ENCODE assay signal across 8 cellular contexts in the genomic region with DNA sequence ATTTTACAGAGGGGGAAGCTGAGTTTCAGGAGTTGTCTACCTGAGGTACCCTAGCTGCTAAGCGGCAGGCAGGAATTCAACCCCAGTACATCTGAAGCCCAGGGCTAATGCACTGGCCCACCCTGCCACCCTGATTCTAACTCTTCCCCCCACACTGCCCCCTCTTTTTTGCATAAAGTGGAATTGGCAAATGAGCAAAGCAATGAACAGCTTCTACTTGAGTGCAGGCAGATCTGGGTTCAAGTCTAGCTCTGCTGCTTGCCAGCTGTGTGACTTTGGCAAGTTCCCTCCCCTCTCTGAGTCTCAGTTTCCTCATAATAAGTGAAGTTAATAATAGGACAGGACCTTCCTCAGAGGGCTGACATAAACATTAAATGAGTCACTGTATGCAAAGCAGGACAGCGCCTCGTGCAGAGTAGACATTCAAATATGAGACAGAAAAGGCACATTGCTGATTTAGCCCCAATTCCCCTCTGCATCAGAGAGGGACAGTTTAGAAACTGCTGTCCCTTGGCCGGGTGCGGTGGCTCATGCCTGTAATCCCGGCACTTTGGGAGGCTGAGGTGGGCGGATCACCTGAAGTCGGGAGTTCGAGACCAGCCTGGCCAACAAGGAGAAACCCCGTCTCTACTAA. TPM values are rescaled to one million over a fixed set of nuclear protein-coding genes. Genes with fewer than 3 reads are reported as not detected.
A peak's percentile ranks its signal among the peaks of the same experiment; 100 is the strongest.
DNase-seq lines count a peak whose midpoint lies in the region; ATAC-seq and TF ChIP-seq lines count a peak whose summit lies in the region.

No MANE protein-coding gene starts in this region.

- intact Hi-C loops in activated T-helper 2 cell treated with anti-CD3 and anti-CD28 coated beads, Interferon-gamma antibody, Interleukin-2, Interleukin-4, amounts not matched to agents 10 μg/mL and 5 μg/mL and 100 μg/mL, durations not matched to agents 14 hours and 24 hours and 36 hours (cut with micrococcal nuclease) = loop anchor here (2.0 to 5.0 kb wide), 2 partner anchors 70 to 321 kb away; partner anchors contain the start of gene STK4
- intact Hi-C loops in thyroid gland (cut with DNase I) = no loop called here

- H3K27ac ChIP-seq in thyroid gland = no peak overlapping the region

- H3K36me3 ChIP-seq in thyroid gland = no peaks in the 10 kb centered on the region

- ATAC-seq in GM19438 (IDR thresholded peaks at IDR 0.05; ENCODE audit: low read depth, unreplicated experiment) = peak; percentile 40
- peak; percentile 46 for ATAC-seq in HG03558 (IDR thresholded peaks at IDR 0.05; ENCODE audit: extremely low read depth, unreplicated experiment)

- H3K4me1 Mint-ChIP-seq in activated T-helper 2 cell treated with anti-CD3 and anti-CD28 coated beads, Interferon-gamma antibody, Interleukin-2, Interleukin-4, amounts not matched to agents 10 μg/mL and 5 μg/mL and 100 μg/mL, durations not matched to agents 14 hours and 24 hours and 36 hours (ENCODE audit: low read depth) = peaks cover 73% of the 10 kb centered on the region
- peaks cover 39% of the 10 kb centered on the region for H3K4me1 Mint-ChIP-seq in neural crest cell

- no peak for TF ChIP-seq POLR2A in thyroid gland (IDR thresholded peaks at IDR 0.05)

- peak overlapping the region; percentile 56 for H3K4me3 Mint-ChIP-seq in activated T-helper 2 cell treated with anti-CD3 and anti-CD28 coated beads, Interferon-gamma antibody, Interleukin-2, Interleukin-4, amounts not matched to agents 10 μg/mL and 5 μg/mL and 100 μg/mL, durations not matched to agents 14 hours and 24 hours and 36 hours (ENCODE audit: low read depth)
- H3K4me3 Mint-ChIP-seq in neural crest cell = no peak overlapping the region

- H3K27ac Mint-ChIP-seq in activated T-helper 2 cell treated with anti-CD3 and anti-CD28 coated beads, Interferon-gamma antibody, Interleukin-2, Interleukin-4, amounts not matched to agents 10 μg/mL and 5 μg/mL and 100 μg/mL, durations not matched to agents 14 hours and 24 hours and 36 hours = peak overlapping the region; percentile 86
- peak overlapping the region; percentile 27 for H3K27ac Mint-ChIP-seq in neural crest cell (ENCODE audit: unreplicated experiment)

- H3K27me3 ChIP-seq in thyroid gland = no peaks in the 10 kb centered on the region

- H3K9me3 Mint-ChIP-seq in activated T-helper 2 cell treated with anti-CD3 and anti-CD28 coated beads, Interferon-gamma antibody, Interleukin-2, Interleukin-4, amounts not matched to agents 10 μg/mL and 5 μg/mL and 100 μg/mL, durations not matched to agents 14 hours and 24 hours and 36 hours = no peaks in the 10 kb centered on the region
- no peaks in the 10 kb centered on the region for H3K9me3 Mint-ChIP-seq in neural crest cell

- H3K27me3 Mint-ChIP-seq in activated T-helper 2 cell treated with anti-CD3 and anti-CD28 coated beads, Interferon-gamma antibody, Interleukin-2, Interleukin-4, amounts not matched to agents 10 μg/mL and 5 μg/mL and 100 μg/mL, durations not matched to agents 14 hours and 24 hours and 36 hours (ENCODE audit: low read depth) = no peaks in the 10 kb centered on the region
- H3K27me3 Mint-ChIP-seq in neural crest cell (ENCODE audit: low read depth) = peaks cover 2% of the 10 kb centered on the region

- H3K4me3 ChIP-seq in thyroid gland (replicated peaks in 1 of 3) = no peak overlapping the region

- H3K4me1 ChIP-seq in thyroid gland = peaks cover 6 to 37% of the 10 kb centered on the region in 2 donors

- DNase-seq in Daoy (ENCODE audit: low read depth) (peak; percentile 30), neural crest cell (ENCODE audit: low read depth, low spot score) (no peak), NCI-H1105 treated with DMSO at 0.1 percent for 48 hours (lab: John Stamatoyannopoulos, UW) (no peak), thyroid gland (no peak), midbrain (lab: John Stamatoyannopoulos, UW) (no peak)
- DNase-seq in activated T-helper 2 cell treated with anti-CD3 and anti-CD28 coated beads, Interferon-gamma antibody, Interleukin-2, Interleukin-4, amounts not matched to agents 10 μg/mL and 5 μg/mL and 100 μg/mL, durations not matched to agents 14 hours and 24 hours and 36 hours (ENCODE audit: low spot score) = no peak

- TF ChIP-seq CTCF in neural crest cell (conservative IDR thresholded peaks at IDR 0.05) (no peak), thyroid gland (IDR thresholded peaks at IDR 0.05) (no peak)

- no peaks in the 10 kb centered on the region for H3K9me3 ChIP-seq in thyroid gland

- WGBS in thyroid gland, 2 donors = 83% methylated on average over 10 of the region's 10 CpGs

- no peaks in the 10 kb centered on the region for H3K36me3 Mint-ChIP-seq in activated T-helper 2 cell treated with anti-CD3 and anti-CD28 coated beads, Interferon-gamma antibody, Interleukin-2, Interleukin-4, amounts not matched to agents 10 μg/mL and 5 μg/mL and 100 μg/mL, durations not matched to agents 14 hours and 24 hours and 36 hours (ENCODE audit: low read depth)
- H3K36me3 Mint-ChIP-seq in neural crest cell (ENCODE audit: low read depth) = no peaks in the 10 kb centered on the region

RNA-seq across cellular contexts. Expression of gene ADA, which starts 4.7 kb away (rescaled TPM):
- total RNA-seq in Daoy (2014; rRNA removed; shearing (Covaris generic)) = 4.7 and 6.3 TPM in 2 replicates
- 33.3 and 34.5 TPM in 2 replicates for total RNA-seq in activated T-helper 2 cell treated with anti-CD3 and anti-CD28 coated beads, Interferon-gamma antibody, Interleukin-2, Interleukin-4, amounts not matched to agents 10 μg/mL and 5 μg/mL and 100 μg/mL, durations not matched to agents 14 hours and 24 hours and 36 hours
- total RNA-seq in neural crest cell = 8.2 and 9.0 TPM in 2 replicates
- 10 to 100 TPM in 1 of 4 donors, 1 to 10 TPM in 3; 4.0 to 13.9 (median 7.1) TPM for total RNA-seq in thyroid gland
